ENCODE assay signal across 8 cellular contexts in genomic region chr17:30236807-30237206, GRCh38. TPM values are rescaled to one million over a fixed set of nuclear protein-coding genes. Genes with fewer than 3 reads are reported as not detected.
A peak's percentile ranks its signal among the peaks of the same experiment; 100 is the strongest.
DNase-seq lines count a peak whose midpoint lies in the region; ATAC-seq and TF ChIP-seq lines count a peak whose summit lies in the region.

No MANE protein-coding gene starts in this region.

- CTCF ChIA-PET in Caco-2 (lab: Charles Lee) = interaction anchor here (0.6 to 2.7 kb wide), 12 partner anchors 11 to 140 kb away, joined by 3 to 17 read pairs (median 6); partner anchors contain the start of gene NSRP1

- H3K4me3 Mint-ChIP-seq in Caco-2 (ENCODE audit: unreplicated experiment) = peak overlapping the region; percentile 98
- peak overlapping the region; percentile 12 for H3K4me3 Mint-ChIP-seq in activated naive CD8-positive, alpha-beta T cell treated with anti-CD3 and anti-CD28 coated beads for 36 hours
- peak overlapping the region; percentile 64 for H3K4me3 Mint-ChIP-seq in stimulated activated effector memory CD8-positive, alpha-beta T cell treated with anti-CD3 and anti-CD28 coated beads, Interleukin-12 subunit alpha, Interleukin-12 subunit beta, amount 100 ng/mL, for 72 hours

- no peaks in the 10 kb centered on the region for H3K9me3 Mint-ChIP-seq in Caco-2 (ENCODE audit: unreplicated experiment)
- no peaks in the 10 kb centered on the region for H3K9me3 Mint-ChIP-seq in activated naive CD8-positive, alpha-beta T cell treated with anti-CD3 and anti-CD28 coated beads for 36 hours
- no peaks in the 10 kb centered on the region for H3K9me3 Mint-ChIP-seq in stimulated activated effector memory CD8-positive, alpha-beta T cell treated with anti-CD3 and anti-CD28 coated beads, Interleukin-12 subunit alpha, Interleukin-12 subunit beta, amount 100 ng/mL, for 72 hours

- no peak overlapping the region for H3K9ac ChIP-seq in HUES6 (ENCODE audit: low read length)

- H3K36me3 ChIP-seq in Caco-2 (ENCODE audit: control insufficient read depth, insufficient read depth, low read length) = no peaks in the 10 kb centered on the region
- H3K36me3 ChIP-seq in HUES6 (ENCODE audit: control insufficient read depth, insufficient read depth, low read length) = no peaks in the 10 kb centered on the region

- H3K36me3 Mint-ChIP-seq in Caco-2 (ENCODE audit: insufficient read depth, unreplicated experiment) = peaks cover 13% of the 10 kb centered on the region
- H3K36me3 Mint-ChIP-seq in activated naive CD8-positive, alpha-beta T cell treated with anti-CD3 and anti-CD28 coated beads for 36 hours = no peaks in the 10 kb centered on the region
- H3K36me3 Mint-ChIP-seq in stimulated activated effector memory CD8-positive, alpha-beta T cell treated with anti-CD3 and anti-CD28 coated beads, Interleukin-12 subunit alpha, Interleukin-12 subunit beta, amount 100 ng/mL, for 72 hours = peaks cover 6% of the 10 kb centered on the region

- no peak overlapping the region for H3K27ac ChIP-seq in HUES6 (ENCODE audit: low read depth, low read length)

- peak overlapping the region; percentile 91 for H3K27ac Mint-ChIP-seq in Caco-2 (ENCODE audit: unreplicated experiment)
- H3K27ac Mint-ChIP-seq in activated naive CD8-positive, alpha-beta T cell treated with anti-CD3 and anti-CD28 coated beads for 36 hours = no peak overlapping the region
- no peak overlapping the region for H3K27ac Mint-ChIP-seq in stimulated activated effector memory CD8-positive, alpha-beta T cell treated with anti-CD3 and anti-CD28 coated beads, Interleukin-12 subunit alpha, Interleukin-12 subunit beta, amount 100 ng/mL, for 72 hours

- intact Hi-C loops in Caco-2 (cut with micrococcal nuclease; ENCODE audit: unreplicated experiment) = loop anchor here (2.0 to 5.0 kb wide), 3 partner anchors 45 to 132 kb away; no protein-coding TSS in a partner anchor

- H3K9me3 ChIP-seq in Caco-2 (no peaks in the 10 kb centered on the region), HUES6 (ENCODE audit: control insufficient read depth, insufficient read depth, low read depth, low read length) (no peaks in the 10 kb centered on the region)

- H3K4me1 ChIP-seq in Caco-2 = peaks cover 29% of the 10 kb centered on the region
- H3K4me1 ChIP-seq in HUES6 (ENCODE audit: control insufficient read depth, insufficient read depth, low read length) = peaks cover 20% of the 10 kb centered on the region

- BruUV-seq in Caco-2 (replicated peaks; lab: Mats Ljungman, UMichigan) = no TSS peak

- H3K4me3 ChIP-seq in Caco-2 (ENCODE audit: low read depth, low read length) (no peak overlapping the region), HUES6 (ENCODE audit: low read depth, low read length) (peak overlapping the region; percentile 68)

- peak; percentile 52 to 78 for TF ChIP-seq CTCF in Caco-2 (IDR thresholded peaks at IDR 0.05; ENCODE audit: insufficient read depth in 1 of 2, low read depth in 1 of 2, low read length in 1 of 2, severe bottlenecking in 1 of 2, unreplicated experiment in 1 of 2)

- H3K27me3 ChIP-seq in Caco-2 (replicated peaks; ENCODE audit: control insufficient read depth, insufficient read depth, low read length) (no peaks in the 10 kb centered on the region), HUES6 (ENCODE audit: control insufficient read depth, insufficient read depth, low read length) (peaks cover 79% of the 10 kb centered on the region)

- no peak for ATAC-seq in stimulated activated effector memory CD8-positive, alpha-beta T cell treated with anti-CD3 and anti-CD28 coated beads, Interleukin-12 subunit alpha, Interleukin-12 subunit beta, amount 100 ng/mL, for 72 hours
- no peak for ATAC-seq in HG03469 (IDR thresholded peaks at IDR 0.05; ENCODE audit: unreplicated experiment)

- DNase-seq in Caco-2 (peak; percentile 82), hepatic stellate cell (ENCODE audit: low spot score) (peak; percentile 70), cerebellar cortex (ENCODE audit: low spot score) (no peak)
- no peak for DNase-seq in activated naive CD8-positive, alpha-beta T cell treated with anti-CD3 and anti-CD28 coated beads for 36 hours
- no peak for DNase-seq in stimulated activated effector memory CD8-positive, alpha-beta T cell treated with anti-CD3 and anti-CD28 coated beads, Interleukin-12 subunit alpha, Interleukin-12 subunit beta, amount 100 ng/mL, for 72 hours (ENCODE audit: low spot score in 2 of 2)
- no peak for DNase-seq in activated effector memory CD4-positive, alpha-beta T cell treated with anti-CD3 and anti-CD28 coated beads, Interleukin-2, amount 50 U/mL, for 16 hours

- no peaks in the 10 kb centered on the region for H3K27me3 Mint-ChIP-seq in Caco-2 (ENCODE audit: insufficient read depth, unreplicated experiment)
- peaks cover 73% of the 10 kb centered on the region for H3K27me3 Mint-ChIP-seq in activated naive CD8-positive, alpha-beta T cell treated with anti-CD3 and anti-CD28 coated beads for 36 hours

- POLR2A ChIA-PET in Caco-2 (lab: Charles Lee) = interaction anchor here (0.6 kb wide), 2 partner anchors 14 to 547 kb away, joined by 3 to 7 read pairs; no protein-coding TSS in a partner anchor

- peaks cover 34% of the 10 kb centered on the region for H3K4me1 Mint-ChIP-seq in Caco-2 (ENCODE audit: low read depth, unreplicated experiment)
- peaks cover 19% of the 10 kb centered on the region for H3K4me1 Mint-ChIP-seq in activated naive CD8-positive, alpha-beta T cell treated with anti-CD3 and anti-CD28 coated beads for 36 hours
- peaks cover 25% of the 10 kb centered on the region for H3K4me1 Mint-ChIP-seq in stimulated activated effector memory CD8-positive, alpha-beta T cell treated with anti-CD3 and anti-CD28 coated beads, Interleukin-12 subunit alpha, Interleukin-12 subunit beta, amount 100 ng/mL, for 72 hours

RNA-seq across cellular contexts. Expression of gene SLC6A4, which starts 1.3 kb away (rescaled TPM):
- total RNA-seq in Caco-2 (2022) = 15.0 and 20.6 TPM in 2 replicates
- not detected for total RNA-seq in activated naive CD8-positive, alpha-beta T cell treated with anti-CD3 and anti-CD28 coated beads for 36 hours

RNA-seq across cellular contexts. Expression of gene BLMH, which starts 54.9 kb away (rescaled TPM):
- total RNA-seq in Caco-2 (2022) = 56.1 and 57.4 TPM in 2 replicates
- 10 to 100 TPM; 85.1 to 86.8 TPM for total RNA-seq in activated naive CD8-positive, alpha-beta T cell treated with anti-CD3 and anti-CD28 coated beads for 36 hours

Comparison
In these comparisons a context has a peak if more than half of its experiments do, and no peak if none do; other contexts are left out.
1. DNase-seq: peak in Caco-2 (2 of 2) and hepatic stellate cell (single experiment); none in activated naive CD8-positive, alpha-beta T cell treated with anti-CD3 and anti-CD28 coated beads for 36 hours (single experiment), stimulated activated effector memory CD8-positive, alpha-beta T cell treated with anti-CD3 and anti-CD28 coated beads, Interleukin-12 subunit alpha, Interleukin-12 subunit beta, amount 100 ng/mL, for 72 hours (0 of 2), activated effector memory CD4-positive, alpha-beta T cell treated with anti-CD3 and anti-CD28 coated beads, Interleukin-2, amount 50 U/mL, for 16 hours (single experiment) and cerebellar cortex (single experiment).
2. H3K4me3 Mint-ChIP-seq: peak in every context shown above with its lines; median percentile 98 in Caco-2; 64 in stimulated activated effector memory CD8-positive, alpha-beta T cell treated with anti-CD3 and anti-CD28 coated beads, Interleukin-12 subunit alpha, Interleukin-12 subunit beta, amount 100 ng/mL, for 72 hours; 12 in activated naive CD8-positive, alpha-beta T cell treated with anti-CD3 and anti-CD28 coated beads for 36 hours.
3. RNA of gene SLC6A4, which starts 1.3 kb away (total RNA-seq): 15.0 to 20.6 TPM in Caco-2; not detected in activated naive CD8-positive, alpha-beta T cell treated with anti-CD3 and anti-CD28 coated beads for 36 hours; every median in the first group is over 10 times any median in the second.